Comparison of ENCODE assay signal across 8 cellular contexts in the genomic region with DNA sequence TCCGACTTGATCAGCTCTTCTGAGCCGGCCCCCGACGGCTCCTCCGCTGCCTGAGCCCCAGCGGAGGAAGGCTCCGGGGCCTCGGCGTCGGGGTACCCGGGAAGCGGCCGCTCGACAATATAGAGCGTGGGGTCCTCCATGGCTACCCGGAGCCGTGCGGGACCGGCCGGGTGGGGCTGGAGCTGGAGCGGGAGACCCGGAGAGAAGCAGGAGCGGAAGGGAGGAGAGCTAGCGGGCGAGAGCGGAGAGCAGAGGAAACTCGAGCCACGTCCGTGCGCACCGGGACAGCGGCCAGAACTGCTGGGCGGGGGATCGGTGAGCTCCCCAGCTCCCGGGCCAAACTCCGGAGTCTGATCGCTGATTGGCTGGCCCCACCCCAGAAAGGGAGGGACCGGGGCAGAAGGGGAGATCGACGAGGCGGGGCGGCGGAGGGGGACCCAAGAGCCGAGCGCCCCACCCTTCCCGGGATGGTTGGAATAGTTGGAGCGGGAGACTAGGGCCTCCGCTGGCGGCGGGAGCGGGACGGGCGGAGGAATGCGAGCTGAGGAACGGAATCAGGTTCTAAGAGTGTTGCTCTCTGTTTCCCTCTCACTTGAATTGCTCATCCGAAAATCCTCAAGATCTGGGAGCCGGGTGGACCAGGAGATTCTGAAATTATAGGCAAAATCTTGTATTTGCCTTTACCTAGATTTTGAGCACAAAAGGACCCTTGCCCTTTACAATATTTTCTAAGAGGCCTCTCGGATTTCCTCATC. TPM values are rescaled to one million over a fixed set of nuclear protein-coding genes. Genes with fewer than 3 reads are reported as not detected.
DNase-seq lines count a peak whose midpoint lies in the region; ATAC-seq and TF ChIP-seq lines count a peak whose summit lies in the region.

Gene CAVIN1, minus strand, starts transcription at position 299 of the 755 bp plus-strand sequence. Its CDS starts 159 bp downstream, at position 140.

- H3K9me3 ChIP-seq in colonic mucosa (no peaks in the 10 kb centered on the region), sigmoid colon (no peaks in the 10 kb centered on the region)

- 1 to 3% methylated on average over 58 of the region's 58 CpGs for WGBS in sigmoid colon, 2 donors

- TF ChIP-seq CTCF in colonic mucosa (IDR thresholded peaks at IDR 0.05) (no peak), sigmoid colon (IDR thresholded peaks at IDR 0.05) (no peak)

- in situ Hi-C loops in SK-MEL-5 (cut with HindIII; ENCODE audit: low pct_unique_long_range_greater_than_20kb, low sequenced_read_pairs) = no loop called here

- ATAC-seq in GM18502 (IDR thresholded peaks at IDR 0.05; ENCODE audit: poor library complexity, unreplicated experiment) = no peak
- ATAC-seq in GM21526 (IDR thresholded peaks at IDR 0.05; ENCODE audit: low FRiP score, unreplicated experiment) = no peak

- peak; percentile 95 to 98 for TF ChIP-seq POLR2A in sigmoid colon (IDR thresholded peaks at IDR 0.05)

- H3K27me3 ChIP-seq in colonic mucosa (peaks cover 17% of the 10 kb centered on the region), sigmoid colon (no peaks in the 10 kb centered on the region)

- H3K4me3 ChIP-seq in colonic mucosa (peak within 1 kb of the TSS; percentile 70), sigmoid colon (peak within 1 kb of the TSS; percentile 72 to 98 (median 93))

- H3K4me1 ChIP-seq in colonic mucosa (peaks cover 9% of the 10 kb centered on the region), sigmoid colon (peaks cover 0 to 47% (median 42%) of the 10 kb centered on the region in 4 donors)

- H3K36me3 ChIP-seq in colonic mucosa = no peaks in the 10 kb centered on the region
- H3K36me3 ChIP-seq in sigmoid colon = no peaks in the 10 kb centered on the region

- H3K9ac ChIP-seq in colonic mucosa (ENCODE audit: low read depth in 2 of 2, low read length in 2 of 2) = peak within 1 kb of the TSS; percentile 81 to 90

- intact Hi-C loops in colonic mucosa (cut with DNase I) = no loop called here
- intact Hi-C loops in sigmoid colon (cut with DNase I) = loop anchor here (2.0 kb wide), 1 partner anchor 34 kb away; no protein-coding TSS in a partner anchor

- peak in 1 of 4 donors; percentile 3 for TF ChIP-seq EP300 in sigmoid colon (IDR thresholded peaks at IDR 0.05)

- peak within 1 kb of the TSS; percentile 82 for H3K27ac ChIP-seq in colonic mucosa
- peak within 1 kb of the TSS; percentile 98 to 100 (median 98) for H3K27ac ChIP-seq in sigmoid colon

- DNase-seq in Ammon's horn (ENCODE audit: low spot score) = peak; percentile 92
- peak; percentile 94 for DNase-seq in H4 (ENCODE audit: low spot score)
- peak; percentile 75 for DNase-seq in SK-MEL-5 (ENCODE audit: low read depth, low spot score)
- DNase-seq in colonic mucosa = peak; percentile 95
- DNase-seq in inferior parietal cortex (ENCODE audit: extremely low spot score) = peak; percentile 82
- DNase-seq in sigmoid colon = peak; percentile 100

RNA-seq across cellular contexts. Expression of gene CAVIN1, which starts in this region (rescaled TPM):
- total RNA-seq in H4 (2014; rRNA removed; shearing (Covaris generic)) = 53.8 and 69.6 TPM in 2 replicates
- 10.0 and 11.2 TPM in 2 replicates for total RNA-seq in SK-MEL-5 (2014; rRNA removed; shearing (Covaris generic))
- 7.4 and 11.9 TPM in 2 replicates for polyA plus RNA-seq in SK-MEL-5 (2015; cell fraction: cytosol; rRNA removed)
- polyA plus RNA-seq in SK-MEL-5 (2015; cell fraction: nucleus; rRNA removed) = 0.49 and 1.6 TPM in 2 replicates
- total RNA-seq in colonic mucosa = 10 to 100 TPM; 25.2 to 74.6 TPM
- 100 to 1,000 TPM; 231 to 519 (median 409) TPM for total RNA-seq in sigmoid colon
- polyA plus RNA-seq in sigmoid colon = 10 to 100 TPM; 11.8 to 88.9 (median 50.1) TPM
